ENCODE assay signal across 1 cellular context in genomic region chr22:39275814-39276443, GRCh38.
TF ChIP-seq lines count a peak whose summit lies in the region.

No MANE protein-coding gene starts in this region.

TF ChIP-seq in IMR-90, 13 proteins besides CTCF, POLR2A, EP300 and RAD21:
- TF ChIP-seq ELK1 (IDR thresholded peaks at IDR 0.05; ENCODE audit: borderline replicate concordance, low read depth, low read length) (no peak), MAZ (IDR thresholded peaks at IDR 0.05; ENCODE audit: borderline replicate concordance, low read depth, low read length) (no peak)
